In genomic region chr10:123086281-123086680, GRCh38 we compare ENCODE assay signal across 1 cellular context.
TF ChIP-seq lines count a peak whose summit lies in the region.

No MANE protein-coding gene starts in this region.

TF ChIP-seq in GM12878, 131 proteins besides CTCF, POLR2A, EP300 and RAD21 (continued from another document):
- no peak for TF ChIP-seq ZNF687 (IDR thresholded peaks at IDR 0.05)
- TF ChIP-seq MYC (IDR thresholded peaks at IDR 0.05; ENCODE audit: insufficient read depth, insufficient read length, insufficient replicate concordance, low read length, severe bottlenecking): no peak
- peak; percentile 90; the same call in 1 of the 2 replicates for TF ChIP-seq ZNF24 (IDR thresholded peaks at IDR 0.05)
- no peak for TF ChIP-seq SMAD1 (IDR thresholded peaks at IDR 0.05; ENCODE audit: low read depth, partially characterized antibody)
TF ChIP-seq in GM12878: peak in this region for 1.
